ENCODE assay signal across 1 cellular context in genomic region chr20:45823949-45824835, GRCh38.
TF ChIP-seq lines count a peak whose summit lies in the region.

No MANE protein-coding gene starts in this region.

TF ChIP-seq in WTC11, 78 proteins besides CTCF, POLR2A, EP300 and RAD21 (continued from another document):
- TF ChIP-seq, protein P1, sequence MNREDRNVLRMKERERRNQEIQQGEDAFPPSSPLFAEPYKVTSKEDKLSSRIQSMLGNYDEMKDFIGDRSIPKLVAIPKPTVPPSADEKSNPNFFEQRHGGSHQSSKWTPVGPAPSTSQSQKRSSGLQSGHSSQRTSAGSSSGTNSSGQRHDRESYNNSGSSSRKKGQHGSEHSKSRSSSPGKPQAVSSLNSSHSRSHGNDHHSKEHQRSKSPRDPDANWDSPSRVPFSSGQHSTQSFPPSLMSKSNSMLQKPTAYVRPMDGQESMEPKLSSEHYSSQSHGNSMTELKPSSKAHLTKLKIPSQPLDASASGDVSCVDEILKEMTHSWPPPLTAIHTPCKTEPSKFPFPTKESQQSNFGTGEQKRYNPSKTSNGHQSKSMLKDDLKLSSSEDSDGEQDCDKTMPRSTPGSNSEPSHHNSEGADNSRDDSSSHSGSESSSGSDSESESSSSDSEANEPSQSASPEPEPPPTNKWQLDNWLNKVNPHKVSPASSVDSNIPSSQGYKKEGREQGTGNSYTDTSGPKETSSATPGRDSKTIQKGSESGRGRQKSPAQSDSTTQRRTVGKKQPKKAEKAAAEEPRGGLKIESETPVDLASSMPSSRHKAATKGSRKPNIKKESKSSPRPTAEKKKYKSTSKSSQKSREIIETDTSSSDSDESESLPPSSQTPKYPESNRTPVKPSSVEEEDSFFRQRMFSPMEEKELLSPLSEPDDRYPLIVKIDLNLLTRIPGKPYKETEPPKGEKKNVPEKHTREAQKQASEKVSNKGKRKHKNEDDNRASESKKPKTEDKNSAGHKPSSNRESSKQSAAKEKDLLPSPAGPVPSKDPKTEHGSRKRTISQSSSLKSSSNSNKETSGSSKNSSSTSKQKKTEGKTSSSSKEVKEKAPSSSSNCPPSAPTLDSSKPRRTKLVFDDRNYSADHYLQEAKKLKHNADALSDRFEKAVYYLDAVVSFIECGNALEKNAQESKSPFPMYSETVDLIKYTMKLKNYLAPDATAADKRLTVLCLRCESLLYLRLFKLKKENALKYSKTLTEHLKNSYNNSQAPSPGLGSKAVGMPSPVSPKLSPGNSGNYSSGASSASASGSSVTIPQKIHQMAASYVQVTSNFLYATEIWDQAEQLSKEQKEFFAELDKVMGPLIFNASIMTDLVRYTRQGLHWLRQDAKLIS (CRISPR knock-in tag; IDR thresholded peaks at IDR 0.05; ENCODE audit: borderline replicate concordance): no peak
- TF ChIP-seq NFE2L1 (CRISPR knock-in tag; IDR thresholded peaks at IDR 0.05) (no peak), ZNF219 (CRISPR knock-in tag; IDR thresholded peaks at IDR 0.05; ENCODE audit: borderline replicate concordance) (no peak), HMGA2 (CRISPR knock-in tag; IDR thresholded peaks at IDR 0.05) (no peak), STAT6 (CRISPR knock-in tag; conservative IDR thresholded peaks at IDR 0.05; ENCODE audit: low read depth) (no peak)
- TF ChIP-seq, protein P2, sequence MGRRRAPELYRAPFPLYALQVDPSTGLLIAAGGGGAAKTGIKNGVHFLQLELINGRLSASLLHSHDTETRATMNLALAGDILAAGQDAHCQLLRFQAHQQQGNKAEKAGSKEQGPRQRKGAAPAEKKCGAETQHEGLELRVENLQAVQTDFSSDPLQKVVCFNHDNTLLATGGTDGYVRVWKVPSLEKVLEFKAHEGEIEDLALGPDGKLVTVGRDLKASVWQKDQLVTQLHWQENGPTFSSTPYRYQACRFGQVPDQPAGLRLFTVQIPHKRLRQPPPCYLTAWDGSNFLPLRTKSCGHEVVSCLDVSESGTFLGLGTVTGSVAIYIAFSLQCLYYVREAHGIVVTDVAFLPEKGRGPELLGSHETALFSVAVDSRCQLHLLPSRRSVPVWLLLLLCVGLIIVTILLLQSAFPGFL (CRISPR knock-in tag; IDR thresholded peaks at IDR 0.05; ENCODE audit: borderline replicate concordance): no peak
TF ChIP-seq in WTC11: peak in this region for 19.
